In genomic region chr12:92921877-92922276, GRCh38 we compare ENCODE assay signal across 14 cellular contexts. TPM values are rescaled to one million over a fixed set of nuclear protein-coding genes. Genes with fewer than 3 reads are reported as not detected.
DNase-seq lines count a peak whose midpoint lies in the region; ATAC-seq and TF ChIP-seq lines count a peak whose summit lies in the region.
"Had no signal": no experiment of that assay in that cellular context is flagged by ENCODE, and none has a peak within 500 bp of the region (broad histone marks: within the 10 kb centered on the region; RNA-seq: fewer than 3 reads in every experiment).

No MANE protein-coding gene starts in this region.

- DNase-seq in activated naive CD4-positive, alpha-beta T cell treated with anti-CD3 and anti-CD28 coated beads, Interleukin-2, amount 50 U/mL, for 16 hours, result no peak
- DNase-seq in lower lobe of right lung, result no peak
- no peak for DNase-seq in esophagus squamous epithelium (lab: John Stamatoyannopoulos, UW)
- no peak for DNase-seq in NCI-H146 treated with DMSO at 0.1 percent for 48 hours (lab: John Stamatoyannopoulos, UW; ENCODE audit: unreplicated experiment)
- DNase-seq: activated CD4-positive, alpha-beta T cell treated with anti-CD3 and anti-CD28 coated beads for 4 hours; kidney; NCI-H187 treated with DMSO at 0.1 percent for 48 hours had no signal

- H3K27me3 Mint-ChIP-seq in activated naive CD4-positive, alpha-beta T cell treated with anti-CD3 and anti-CD28 coated beads, Interleukin-2, amount 50 U/mL, for 24 hours, result no peaks in the 10 kb centered on the region
- no peaks in the 10 kb centered on the region for H3K27me3 Mint-ChIP-seq in stimulated activated naive CD8-positive, alpha-beta T cell treated with anti-CD3 and anti-CD28 coated beads, Interleukin-15, Interleukin-2, amounts not matched to agents 100 ng/mL and 50 ng/mL, for 24 hours
- H3K27me3 Mint-ChIP-seq: brain had no signal

- ATAC-seq in GM21576 (IDR thresholded peaks at IDR 0.05; ENCODE audit: unreplicated experiment) (peak; percentile 89), HG03196 (IDR thresholded peaks at IDR 0.05; ENCODE audit: unreplicated experiment) (peak; percentile 90), lower lobe of right lung (no peak)
- ATAC-seq: esophagus mucosa had no signal

- intact Hi-C loops in lower lobe of right lung (cut with DNase I) (no loop called here), esophagus squamous epithelium (cut with DNase I) (no loop called here)

- peaks cover 32% of the 10 kb centered on the region for H3K4me1 Mint-ChIP-seq in activated naive CD4-positive, alpha-beta T cell treated with anti-CD3 and anti-CD28 coated beads, Interleukin-2, amount 50 U/mL, for 24 hours
- peaks cover 37% of the 10 kb centered on the region for H3K4me1 Mint-ChIP-seq in stimulated activated naive CD8-positive, alpha-beta T cell treated with anti-CD3 and anti-CD28 coated beads, Interleukin-15, Interleukin-2, amounts not matched to agents 100 ng/mL and 50 ng/mL, for 24 hours (ENCODE audit: low read depth)

- H3K4me1 ChIP-seq in lower lobe of right lung (peaks cover 8% of the 10 kb centered on the region), esophagus squamous epithelium (peaks cover 5 to 27% (median 10%) of the 10 kb centered on the region in 3 donors)

- peak overlapping the region; percentile 4 for H3K27ac Mint-ChIP-seq in activated naive CD4-positive, alpha-beta T cell treated with anti-CD3 and anti-CD28 coated beads, Interleukin-2, amount 50 U/mL, for 24 hours
- peak overlapping the region; percentile 43 for H3K27ac Mint-ChIP-seq in stimulated activated naive CD8-positive, alpha-beta T cell treated with anti-CD3 and anti-CD28 coated beads, Interleukin-15, Interleukin-2, amounts not matched to agents 100 ng/mL and 50 ng/mL, for 24 hours
- H3K27ac Mint-ChIP-seq: brain had no signal

- H3K27me3 ChIP-seq in lower lobe of right lung (ENCODE audit: low read depth) (no peaks in the 10 kb centered on the region), esophagus squamous epithelium (no peaks in the 10 kb centered on the region)

- H3K9me3 ChIP-seq in lower lobe of right lung, result no peaks in the 10 kb centered on the region
- no peaks in the 10 kb centered on the region for H3K9me3 ChIP-seq in esophagus squamous epithelium

- H3K9me3 Mint-ChIP-seq in activated naive CD4-positive, alpha-beta T cell treated with anti-CD3 and anti-CD28 coated beads, Interleukin-2, amount 50 U/mL, for 24 hours, result no peaks in the 10 kb centered on the region
- peaks cover 5% of the 10 kb centered on the region for H3K9me3 Mint-ChIP-seq in stimulated activated naive CD8-positive, alpha-beta T cell treated with anti-CD3 and anti-CD28 coated beads, Interleukin-15, Interleukin-2, amounts not matched to agents 100 ng/mL and 50 ng/mL, for 24 hours

- H3K36me3 ChIP-seq in lower lobe of right lung, result no peaks in the 10 kb centered on the region
- no peaks in the 10 kb centered on the region for H3K36me3 ChIP-seq in esophagus squamous epithelium

- H3K4me3 ChIP-seq in lower lobe of right lung (no peak overlapping the region), esophagus squamous epithelium (no peak overlapping the region)

- no peak overlapping the region for H3K27ac ChIP-seq in lower lobe of right lung
- H3K27ac ChIP-seq in esophagus squamous epithelium, result no peak overlapping the region
- H3K27ac ChIP-seq: RWPE1 had no signal

- TF ChIP-seq CTCF in lower lobe of right lung (IDR thresholded peaks at IDR 0.05) (no peak), esophagus squamous epithelium (IDR thresholded peaks at IDR 0.05) (no peak)

- H3K36me3 Mint-ChIP-seq in activated naive CD4-positive, alpha-beta T cell treated with anti-CD3 and anti-CD28 coated beads, Interleukin-2, amount 50 U/mL, for 24 hours, result peaks cover 14% of the 10 kb centered on the region
- H3K36me3 Mint-ChIP-seq in stimulated activated naive CD8-positive, alpha-beta T cell treated with anti-CD3 and anti-CD28 coated beads, Interleukin-15, Interleukin-2, amounts not matched to agents 100 ng/mL and 50 ng/mL, for 24 hours (ENCODE audit: low read depth), result peaks cover 22% of the 10 kb centered on the region

- peak overlapping the region; percentile 1 for H3K4me3 Mint-ChIP-seq in activated naive CD4-positive, alpha-beta T cell treated with anti-CD3 and anti-CD28 coated beads, Interleukin-2, amount 50 U/mL, for 24 hours
- no peak overlapping the region for H3K4me3 Mint-ChIP-seq in stimulated activated naive CD8-positive, alpha-beta T cell treated with anti-CD3 and anti-CD28 coated beads, Interleukin-15, Interleukin-2, amounts not matched to agents 100 ng/mL and 50 ng/mL, for 24 hours
- H3K4me3 Mint-ChIP-seq: brain had no signal

- no peak for TF ChIP-seq POLR2A in esophagus squamous epithelium (IDR thresholded peaks at IDR 0.05)

- 75 to 77% methylated on average over 1 of the region's 1 CpG for WGBS in esophagus squamous epithelium, 2 donors

RNA-seq across cellular contexts. Expression of gene EEA1, which starts 7.2 kb away (rescaled TPM):
- 33.5 TPM for total RNA-seq in lower lobe of right lung
- total RNA-seq in esophagus squamous epithelium, result 10 to 100 TPM; 17.2 to 58.1 (median 31.0) TPM

Comparison
In these comparisons a context has a peak if more than half of its experiments do, and no peak if none do; other contexts are left out.
1. ATAC-seq: peak in GM21576 (single experiment) and HG03196 (single experiment); none in lower lobe of right lung (0 of 2).